8 cellular contexts compared by ENCODE assay signal in genomic region chr3:39107056-39107873, GRCh38. TPM values are rescaled to one million over a fixed set of nuclear protein-coding genes. Genes with fewer than 3 reads are reported as not detected.
DNase-seq lines count a peak whose midpoint lies in the region; ATAC-seq, FAIRE-seq and TF ChIP-seq lines count a peak whose summit lies in the region.

GORASP1 (minus strand) TSS chr3:39107627; CDS start chr3:39107541, 86 bp downstream.
TTC21A (plus strand) TSS chr3:39107680; CDS start chr3:39107838, 158 bp downstream.

- H3K9me3 Mint-ChIP-seq in immature natural killer cell = no peaks in the 10 kb centered on the region

- TF ChIP-seq CTCF in VCaP (conservative IDR thresholded peaks at IDR 0.05) = peak; percentile 21; the same call in 1 of the 2 replicates
- no peak for TF ChIP-seq CTCF in cardiac fibroblast (IDR thresholded peaks at IDR 0.05; ENCODE audit: low read depth, low read length)

- peaks cover 4 to 10% of the 10 kb centered on the region in 2 donors for H3K4me1 ChIP-seq in small intestine (ENCODE audit: control insufficient read depth in 2 of 2, insufficient read depth in 1 of 2, low read depth in 1 of 2, low read length in 1 of 2)

- H3K4me3 Mint-ChIP-seq in immature natural killer cell = peak within 1 kb of the TSS; percentile 89 to 93 (median 89)

- no peaks in the 10 kb centered on the region for H3K27me3 ChIP-seq in small intestine (ENCODE audit: control insufficient read depth in 2 of 2, insufficient read depth in 2 of 2, low read length in 2 of 2)

- H3K36me3 ChIP-seq in small intestine (ENCODE audit: control insufficient read depth in 2 of 2, insufficient read depth in 2 of 2, low read length in 2 of 2) = no peaks in the 10 kb centered on the region

- FAIRE-seq in small intestine (lab: Jason Lieb, UNC) = no peak

- peak within 1 kb of the TSS; percentile 82 to 93 (median 86) for H3K27ac Mint-ChIP-seq in immature natural killer cell

- peak; percentile 79 to 84 for DNase-seq in SHP77 (lab: John Stamatoyannopoulos, UW)
- no peak for DNase-seq in SHP77 treated with DMSO at 0.1 percent for 48 hours (lab: John Stamatoyannopoulos, UW)
- DNase-seq in NCI-H2081 treated with DMSO at 0.1 percent for 48 hours (lab: John Stamatoyannopoulos, UW) = peak; percentile 70
- peak; percentile 85 to 91 for DNase-seq in cardiac fibroblast (ENCODE audit: low read depth in 2 of 2)
- DNase-seq in immature natural killer cell = peak; percentile 68 to 77 (median 75)
- peak; percentile 90 for DNase-seq in small intestine

- 0 to 1% (median 0%) methylated on average over 66 to 97 of the region's 97 CpGs for WGBS in small intestine, 3 donors

- peak; percentile 38 for ATAC-seq in HG02938 (IDR thresholded peaks at IDR 0.05; ENCODE audit: unreplicated experiment)

- no peaks in the 10 kb centered on the region for H3K36me3 Mint-ChIP-seq in immature natural killer cell

- peaks cover 32% of the 10 kb centered on the region in 2 donors for H3K4me1 Mint-ChIP-seq in immature natural killer cell

- peak within 1 kb of the TSS; percentile 93 to 98 for H3K4me3 ChIP-seq in cardiac fibroblast (replicated peaks in 1 of 2; ENCODE audit: low read depth in 2 of 2, low read length in 2 of 2)
- peak within 1 kb of the TSS; percentile 80 to 87 for H3K4me3 ChIP-seq in small intestine (ENCODE audit: low read depth in 1 of 2, low read length in 2 of 2)

- H3K9me3 ChIP-seq in small intestine (ENCODE audit: control insufficient read depth, low read depth) = no peaks in the 10 kb centered on the region

- peak within 1 kb of the TSS; percentile 94 for H3K27ac ChIP-seq in VCaP
- peak within 1 kb of the TSS; percentile 88 to 92 for H3K27ac ChIP-seq in small intestine (ENCODE audit: low read depth in 1 of 2, low read length in 1 of 2)

- peaks cover 12 to 24% (median 19%) of the 10 kb centered on the region in 3 donors for H3K27me3 Mint-ChIP-seq in immature natural killer cell (ENCODE audit: low read depth in 3 of 3)

RNA-seq across cellular contexts. Expression of gene GORASP1, which starts in this region (rescaled TPM):
- polyA plus RNA-seq in immature natural killer cell = 1 to 10 TPM; 5.3 to 7.8 (median 5.4) TPM
- 10 to 100 TPM; 30.5 to 49.0 (median 35.9) TPM for polyA plus RNA-seq in small intestine

RNA-seq across cellular contexts. Expression of gene TTC21A, which starts in this region (rescaled TPM):
- polyA plus RNA-seq in immature natural killer cell (under 1 TPM in 2 of 3 donors, not detected in 1; 0.39 to 0.45 TPM), small intestine (10 to 100 TPM in 2 of 3 donors, 1 to 10 TPM in 1; 1.7 to 12.7 (median 10.5) TPM)
